22 cellular contexts compared by ENCODE assay signal in the genomic region with DNA sequence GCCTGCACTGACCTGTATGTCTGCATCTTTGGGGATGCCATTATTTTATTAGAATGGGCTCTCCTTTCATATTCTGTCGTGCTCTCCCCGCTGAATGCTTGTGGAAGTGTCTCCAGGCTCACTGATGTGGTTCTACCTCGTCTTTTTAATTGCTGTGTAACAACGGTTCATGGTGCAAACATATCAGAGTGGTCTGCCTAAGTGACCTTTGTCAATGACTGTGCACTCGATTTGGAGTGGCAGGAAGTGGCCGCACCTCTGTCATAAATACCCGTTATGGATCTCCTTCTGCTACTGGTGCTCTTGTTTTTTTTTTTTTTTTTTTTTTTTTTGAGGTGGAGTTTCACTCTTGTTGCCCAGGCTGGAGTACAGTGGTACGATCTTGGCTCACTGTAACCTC.
"Had no signal": no experiment of that assay in that cellular context is flagged by ENCODE, and none has a peak within 500 bp of the region (broad histone marks: within the 10 kb centered on the region; RNA-seq: fewer than 3 reads in every experiment).

No MANE protein-coding gene starts in this region.

- ATAC-seq: activated CD4-positive, alpha-beta T cell treated with anti-CD3 and anti-CD28 coated beads for 36 hours; activated T-cell treated with anti-CD3 and anti-CD28 coated beads, Interleukin-2, amount 50 U/mL, for 4 hours; natural killer cell treated with Interleukin-12 subunit alpha and Interleukin-12 subunit beta and Interleukin-15 and Interleukin-18, amount 100 ng/mL, for 72 hours; T-helper 17 cell had no signal

- H3K9me3 Mint-ChIP-seq: activated CD4-positive, alpha-beta memory T cell treated with anti-CD3 and anti-CD28 coated beads, Interleukin-2, amount 10 ng/mL, durations not matched to agents 7 days and 5 days; activated T-cell treated with anti-CD3 and anti-CD28 coated beads, Interleukin-2, amount 50 U/mL, for 4 hours; memory B cell; natural killer cell treated with Interleukin-12 subunit alpha and Interleukin-12 subunit beta and Interleukin-15 and Interleukin-18, amount 100 ng/mL, for 72 hours had no signal

- H3K27ac ChIP-seq: adrenal gland, cardiac muscle cell, left ventricle myocardium inferior, right atrium auricular region, tibial nerve, WERI-Rb-1 had no signal

- H3K9me3 ChIP-seq: adrenal gland, left ventricle myocardium inferior, right atrium auricular region, tibial nerve had no signal

- DNase-seq: activated CD4-positive, alpha-beta memory T cell treated with anti-CD3 and anti-CD28 coated beads, Interleukin-2, amount 10 ng/mL, durations not matched to agents 7 days and 5 days; activated CD4-positive, alpha-beta T cell treated with anti-CD3 and anti-CD28 coated beads for 36 hours; activated effector memory CD4-positive, alpha-beta T cell treated with Interleukin-2 at 50 U/mL for 16 hours; activated naive CD4-positive, alpha-beta T cell treated with anti-CD3 and anti-CD28 coated beads, Interleukin-2, amount 50 U/mL, for 16 hours; activated T-cell treated with anti-CD3 and anti-CD28 coated beads, Interleukin-2, amount 50 U/mL, for 4 hours; adrenal gland; foreskin fibroblast; hippocampal formation; kidney; left ventricle myocardium inferior; nucleus accumbens; stimulated activated CD4-positive, alpha-beta T cell treated with anti-CD3 and anti-CD28 coated beads, Interleukin-15, amount 100 ng/mL, for 24 hours; stimulated activated CD4-positive, alpha-beta T cell treated with anti-CD3 and anti-CD28 coated beads, Interleukin-4, amount 100 ng/mL, for 24 hours; stimulated activated naive CD4-positive, alpha-beta T cell treated with Interleukin-2 at 50 U/mL for 16 hours; substantia nigra; T-helper 17 cell; WERI-Rb-1 had no signal

- H3K36me3 Mint-ChIP-seq: memory B cell; natural killer cell treated with Interleukin-12 subunit alpha and Interleukin-12 subunit beta and Interleukin-15 and Interleukin-18, amount 100 ng/mL, for 72 hours had no signal

- H3K27me3 Mint-ChIP-seq: activated CD4-positive, alpha-beta memory T cell treated with anti-CD3 and anti-CD28 coated beads, Interleukin-2, amount 10 ng/mL, durations not matched to agents 7 days and 5 days; activated CD4-positive, alpha-beta T cell treated with anti-CD3 and anti-CD28 coated beads for 36 hours; T-helper 17 cell had no signal

- H3K4me3 ChIP-seq: adrenal gland, cardiac muscle cell, left ventricle myocardium inferior, right atrium auricular region, tibial nerve had no signal

- H3K36me3 ChIP-seq: adrenal gland, cardiac muscle cell, left ventricle myocardium inferior, right atrium auricular region, tibial nerve, WERI-Rb-1 had no signal

- H3K27me3 ChIP-seq: adrenal gland, cardiac muscle cell, right atrium auricular region, tibial nerve had no signal

- H3K4me3 Mint-ChIP-seq: activated CD4-positive, alpha-beta memory T cell treated with anti-CD3 and anti-CD28 coated beads, Interleukin-2, amount 10 ng/mL, durations not matched to agents 7 days and 5 days; activated CD4-positive, alpha-beta T cell treated with anti-CD3 and anti-CD28 coated beads for 36 hours; activated T-cell treated with anti-CD3 and anti-CD28 coated beads, Interleukin-2, amount 50 U/mL, for 4 hours; memory B cell; natural killer cell treated with Interleukin-12 subunit alpha and Interleukin-12 subunit beta and Interleukin-15 and Interleukin-18, amount 100 ng/mL, for 72 hours; T-helper 17 cell had no signal

- H3K27ac Mint-ChIP-seq: activated CD4-positive, alpha-beta memory T cell treated with anti-CD3 and anti-CD28 coated beads, Interleukin-2, amount 10 ng/mL, durations not matched to agents 7 days and 5 days; activated CD4-positive, alpha-beta T cell treated with anti-CD3 and anti-CD28 coated beads for 36 hours; memory B cell; natural killer cell treated with Interleukin-12 subunit alpha and Interleukin-12 subunit beta and Interleukin-15 and Interleukin-18, amount 100 ng/mL, for 72 hours; T-helper 17 cell had no signal
